Comparison of ENCODE assay signal across 13 cellular contexts in genomic region chr6:22250486-22250885, GRCh38. TPM values are rescaled to one million over a fixed set of nuclear protein-coding genes. Genes with fewer than 3 reads are reported as not detected.
DNase-seq lines count a peak whose midpoint lies in the region; ATAC-seq and TF ChIP-seq lines count a peak whose summit lies in the region.
"Had no signal": no experiment of that assay in that cellular context is flagged by ENCODE, and none has a peak within 500 bp of the region (broad histone marks: within the 10 kb centered on the region; RNA-seq: fewer than 3 reads in every experiment).

No MANE protein-coding gene starts in this region.

- H2AK5ac ChIP-seq in neuronal stem cell (ENCODE audit: low read depth, low read length), result no peak overlapping the region

- no peak overlapping the region for H3K4me2 ChIP-seq in mammary epithelial cell (ENCODE audit: insufficient read depth, low read depth, low read length)
- no peak overlapping the region for H3K4me2 ChIP-seq in neuronal stem cell (ENCODE audit: insufficient read depth, low read length, poor library complexity, severe bottlenecking)

- H3K27ac ChIP-seq in mammary epithelial cell (ENCODE audit: insufficient read depth, low read depth, low read length) (peak overlapping the region; percentile 54), neuronal stem cell (replicated peaks; ENCODE audit: low read length) (peak overlapping the region; percentile 89), lower lobe of right lung (no peak overlapping the region), gastrocnemius medialis (peak overlapping the region in 2 of 4 donors; percentile 10 to 13)
- H3K27ac ChIP-seq: transverse colon had no signal

- no peaks in the 10 kb centered on the region for H3K79me2 ChIP-seq in mammary epithelial cell (ENCODE audit: insufficient read depth, low read length)

- CTCF ChIA-PET in mammary epithelial cell (lab: Charles Lee; ENCODE audit: low non-redundant PET), result no interaction called here

- H3K23ac ChIP-seq in neuronal stem cell (ENCODE audit: low read depth, low read length, poor library complexity), result no peak overlapping the region

- H2BK12ac ChIP-seq in neuronal stem cell (ENCODE audit: low read length), result no peak overlapping the region

- H3K4ac ChIP-seq in neuronal stem cell (ENCODE audit: low read length), result no peak overlapping the region

- intact Hi-C loops in mammary epithelial cell (cut with micrococcal nuclease), result no loop called here
- intact Hi-C loops in lower lobe of right lung (cut with DNase I), result no loop called here
- intact Hi-C loops in gastrocnemius medialis (cut with DNase I; ENCODE audit: low total_unique reads), result no loop called here

- peak overlapping the region; percentile 18 for H2AFZ ChIP-seq in mammary epithelial cell (ENCODE audit: low read depth, low read length)
- H2AFZ ChIP-seq in neuronal stem cell (ENCODE audit: low read length), result peak overlapping the region; percentile 27

- no peak overlapping the region for H3K14ac ChIP-seq in neuronal stem cell (ENCODE audit: low read length)

- H4K8ac ChIP-seq in neuronal stem cell (ENCODE audit: low read depth, low read length), result no peak overlapping the region

- H2BK15ac ChIP-seq in neuronal stem cell (ENCODE audit: low read length), result no peak overlapping the region

- H2BK120ac ChIP-seq in neuronal stem cell (ENCODE audit: low read depth, low read length), result no peak overlapping the region

- H3K4me3 ChIP-seq in HAP-1, result no peak overlapping the region
- H3K4me3 ChIP-seq in mammary epithelial cell (replicated peaks in 1 of 3; ENCODE audit: insufficient read depth in 1 of 3, low read depth in 2 of 3, low read length in 3 of 3), result no peak overlapping the region
- no peak overlapping the region for H3K4me3 ChIP-seq in neuronal stem cell (ENCODE audit: low read length in 2 of 2)
- H3K4me3 ChIP-seq in lower lobe of right lung, result no peak overlapping the region
- no peak overlapping the region for H3K4me3 ChIP-seq in gastrocnemius medialis
- H3K4me3 ChIP-seq: transverse colon had no signal

- H3K36me3 ChIP-seq in HAP-1 (replicated peaks), result no peaks in the 10 kb centered on the region
- no peaks in the 10 kb centered on the region for H3K36me3 ChIP-seq in mammary epithelial cell (ENCODE audit: insufficient read depth, low read length)
- H3K36me3 ChIP-seq in neuronal stem cell (replicated peaks in 1 of 2; ENCODE audit: control insufficient read depth in 2 of 2, insufficient read depth in 2 of 2, low read length in 2 of 2), result no peaks in the 10 kb centered on the region
- no peaks in the 10 kb centered on the region for H3K36me3 ChIP-seq in lower lobe of right lung
- no peaks in the 10 kb centered on the region for H3K36me3 ChIP-seq in gastrocnemius medialis
- H3K36me3 ChIP-seq: transverse colon had no signal

- TF ChIP-seq CTCF in mammary epithelial cell (conservative IDR thresholded peaks at IDR 0.05 in 1 of 2, IDR thresholded peaks at IDR 0.05 in 1 of 2; ENCODE audit: extremely low read depth in 1 of 2, insufficient read depth in 1 of 2, low read depth in 1 of 2, low read length in 2 of 2) (no peak), lower lobe of right lung (IDR thresholded peaks at IDR 0.05) (no peak), gastrocnemius medialis (IDR thresholded peaks at IDR 0.05 in 4 of 5, conservative IDR thresholded peaks at IDR 0.05 in 1 of 5) (no peak)

- no TSS peak for BruUV-seq in mammary epithelial cell (replicated peaks; lab: Mats Ljungman, UMichigan)

- H2BK5ac ChIP-seq in neuronal stem cell (ENCODE audit: low read length), result no peak overlapping the region

- H3K9me3 ChIP-seq in HAP-1, result no peaks in the 10 kb centered on the region
- no peaks in the 10 kb centered on the region for H3K9me3 ChIP-seq in mammary epithelial cell (replicated peaks; ENCODE audit: insufficient read depth, low read length)
- H3K9me3 ChIP-seq in neuronal stem cell (replicated peaks in 1 of 2; ENCODE audit: control insufficient read depth in 2 of 2, insufficient read depth in 1 of 2, low read depth in 1 of 2, low read length in 2 of 2), result peaks cover 0 to 2% of the 10 kb centered on the region in 2 donors
- no peaks in the 10 kb centered on the region for H3K9me3 ChIP-seq in lower lobe of right lung
- H3K9me3 ChIP-seq in gastrocnemius medialis, result no peaks in the 10 kb centered on the region
- H3K9me3 ChIP-seq: transverse colon had no signal

- H4K20me1 ChIP-seq in mammary epithelial cell (ENCODE audit: insufficient read depth, low read length), result no peaks in the 10 kb centered on the region

- dilution Hi-C loops in mammary epithelial cell (cut with HindIII; ENCODE audit: low sequenced_read_pairs), result no loop called here

- H3K79me1 ChIP-seq in neuronal stem cell (ENCODE audit: low read depth, low read length), result no peaks in the 10 kb centered on the region

- H3K4me1 ChIP-seq in HAP-1, result peaks cover 31% of the 10 kb centered on the region
- peaks cover 12% of the 10 kb centered on the region for H3K4me1 ChIP-seq in mammary epithelial cell (ENCODE audit: insufficient read depth, low read length)
- peaks cover 12 to 52% of the 10 kb centered on the region in 2 donors for H3K4me1 ChIP-seq in neuronal stem cell (ENCODE audit: control insufficient read depth in 2 of 2, insufficient read depth in 1 of 2, low read depth in 1 of 2, low read length in 2 of 2)
- H3K4me1 ChIP-seq in lower lobe of right lung, result no peaks in the 10 kb centered on the region
- H3K4me1 ChIP-seq in gastrocnemius medialis, result no peaks in the 10 kb centered on the region
- H3K4me1 ChIP-seq: transverse colon had no signal

- H3K18ac ChIP-seq in neuronal stem cell (ENCODE audit: low read length), result no peak overlapping the region

- 0% methylated on average over 1 of the region's 1 CpG for WGBS in mammary epithelial cell (ENCODE audit: low coverage, missing lambda C conversion rate)
- no CpG with 5 or more reads among the region's 1 CpG for WGBS in neuronal stem cell (ENCODE audit: extremely low coverage in 2 of 2, insufficient read length in 2 of 2, insufficient replicate concordance in 1 of 2), 2 donors

- H3K9ac ChIP-seq in mammary epithelial cell (ENCODE audit: insufficient read depth, low read length), result no peak overlapping the region
- no peak overlapping the region for H3K9ac ChIP-seq in neuronal stem cell (ENCODE audit: low read depth, low read length, poor library complexity)

- ATAC-seq in HG03175 (IDR thresholded peaks at IDR 0.05; ENCODE audit: unreplicated experiment) (no peak), lower lobe of right lung (no peak), gastrocnemius medialis (no peak)

- H4K91ac ChIP-seq in neuronal stem cell (ENCODE audit: low read depth, low read length, poor library complexity), result no peak overlapping the region

- H3K27me3 ChIP-seq in HAP-1 (ENCODE audit: low read depth) (no peaks in the 10 kb centered on the region), mammary epithelial cell (ENCODE audit: insufficient read depth, low read length) (no peaks in the 10 kb centered on the region), neuronal stem cell (ENCODE audit: control insufficient read depth in 3 of 3, insufficient read depth in 3 of 3, low read depth in 1 of 3, low read length in 3 of 3) (no peaks in the 10 kb centered on the region), lower lobe of right lung (ENCODE audit: low read depth) (no peaks in the 10 kb centered on the region), gastrocnemius medialis (no peaks in the 10 kb centered on the region)
- H3K27me3 ChIP-seq: transverse colon had no signal

- in situ Hi-C loops in HAP-1 (cut with MboI; ENCODE audit: low sequenced_read_pairs) (no loop called here), mammary epithelial cell (cut with MboI; ENCODE audit: low sequenced_read_pairs in 2 of 2) (no loop called here), gastrocnemius medialis (cut with MboI; ENCODE audit: low sequenced_read_pairs in 4 of 4) (no loop called here)

- DNase-seq in HAP-1 (ENCODE audit: low spot score in 2 of 2) (peak; percentile 80 to 99), NCI-H2171 treated with DMSO at 0.1 percent for 48 hours (lab: John Stamatoyannopoulos, UW) (peak; percentile 72), mammary epithelial cell (no peak), neuronal stem cell (ENCODE audit: low spot score) (peak; percentile 67), lower lobe of right lung (no peak), gastrocnemius medialis (no peak)
- no peak for DNase-seq in NK-92 treated with Interleukin-12 subunit alpha and Interleukin-12 subunit beta, amount 100 ng/mL, for 24 hours (lab: John Stamatoyannopoulos, UW)
- DNase-seq: activated gamma-delta T cell treated with Interleukin-2 at 50 U/mL for 16 hours, dermis blood vessel endothelial cell, Right ventricle myocardium superior, transverse colon had no signal

- no peak for TF ChIP-seq POLR2A in gastrocnemius medialis (IDR thresholded peaks at IDR 0.05)

RNA-seq across cellular contexts. Expression of gene PRL, which starts 46.4 kb away (rescaled TPM):
- total RNA-seq in mammary epithelial cell, result not detected
- not detected for polyA plus RNA-seq in mammary epithelial cell
- not detected for polyA minus RNA-seq in mammary epithelial cell
- polyA plus RNA-seq in neuronal stem cell (2013, experiment 1 of 2), result not detected
- polyA plus RNA-seq in neuronal stem cell (2013, experiment 2 of 2), result not detected
- not detected for total RNA-seq in lower lobe of right lung
- total RNA-seq in gastrocnemius medialis, result not detected
- total RNA-seq: Daoy, dermis blood vessel endothelial cell, Right ventricle myocardium superior, transverse colon had no signal

Comparison
In these comparisons a context has a peak if more than half of its experiments do, and no peak if none do; other contexts are left out.
1. DNase-seq: peak in HAP-1 (2 of 2), NCI-H2171 treated with DMSO at 0.1 percent for 48 hours (single experiment) and neuronal stem cell (single experiment); none in mammary epithelial cell (single experiment), NK-92 treated with Interleukin-12 subunit alpha and Interleukin-12 subunit beta, amount 100 ng/mL, for 24 hours (single experiment), lower lobe of right lung (single experiment) and gastrocnemius medialis (0 of 2).